Comparison of ENCODE assay signal across 1 cellular context in the genomic region with DNA sequence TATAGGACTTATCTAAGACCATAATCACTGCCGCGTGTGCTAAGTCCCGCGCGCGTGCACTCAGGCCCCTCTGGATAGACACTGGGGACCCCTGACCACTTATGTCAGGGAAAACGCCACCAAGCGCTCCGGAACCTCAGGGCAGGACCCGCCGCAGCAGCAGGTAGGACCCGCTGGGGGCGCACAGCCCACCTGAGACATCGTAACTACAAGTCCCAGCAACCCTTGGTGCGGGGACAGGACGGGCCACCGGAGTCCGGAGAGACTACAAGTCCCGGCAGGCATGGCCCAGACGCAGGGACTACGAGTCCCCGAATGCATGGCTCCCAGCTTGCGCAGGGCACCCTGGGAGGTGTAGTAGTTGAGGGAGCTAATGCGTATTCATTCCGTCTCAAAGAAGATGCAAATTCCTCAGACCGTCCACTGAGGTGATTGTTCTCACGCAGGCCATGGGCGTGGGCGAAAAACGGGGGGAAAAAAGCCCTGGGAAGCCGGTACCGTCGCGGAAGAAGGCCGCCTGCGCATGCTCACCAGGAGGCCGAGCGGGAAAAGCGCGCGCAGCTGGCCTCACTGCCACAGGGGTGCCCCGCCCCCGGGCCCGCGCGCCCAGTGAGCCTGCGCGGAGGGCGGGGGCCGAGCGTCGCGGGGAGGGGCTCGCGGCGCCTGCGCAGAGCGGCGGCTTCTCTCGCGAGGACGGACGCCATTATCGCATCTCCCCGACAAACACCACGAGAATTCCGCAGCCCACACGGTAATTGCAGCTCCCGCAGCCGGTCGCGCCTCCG.
A peak's percentile ranks its signal among the peaks of the same experiment; 100 is the strongest.
TF ChIP-seq lines count a peak whose summit lies in the region.

A gene with protein sequence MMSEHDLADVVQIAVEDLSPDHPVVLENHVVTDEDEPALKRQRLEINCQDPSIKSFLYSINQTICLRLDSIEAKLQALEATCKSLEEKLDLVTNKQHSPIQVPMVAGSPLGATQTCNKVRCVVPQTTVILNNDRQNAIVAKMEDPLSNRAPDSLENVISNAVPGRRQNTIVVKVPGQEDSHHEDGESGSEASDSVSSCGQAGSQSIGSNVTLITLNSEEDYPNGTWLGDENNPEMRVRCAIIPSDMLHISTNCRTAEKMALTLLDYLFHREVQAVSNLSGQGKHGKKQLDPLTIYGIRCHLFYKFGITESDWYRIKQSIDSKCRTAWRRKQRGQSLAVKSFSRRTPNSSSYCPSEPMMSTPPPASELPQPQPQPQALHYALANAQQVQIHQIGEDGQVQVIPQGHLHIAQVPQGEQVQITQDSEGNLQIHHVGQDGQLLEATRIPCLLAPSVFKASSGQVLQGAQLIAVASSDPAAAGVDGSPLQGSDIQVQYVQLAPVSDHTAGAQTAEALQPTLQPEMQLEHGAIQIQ (plus strand): TSS at position 670 of the 785 bp plus-strand sequence. CDS start 23,682 bp downstream, outside the sequence.

TF ChIP-seq in HepG2, 621 proteins besides CTCF, POLR2A, EP300 and RAD21 (continued from another document and continues in another):
- TF ChIP-seq, protein P1, sequence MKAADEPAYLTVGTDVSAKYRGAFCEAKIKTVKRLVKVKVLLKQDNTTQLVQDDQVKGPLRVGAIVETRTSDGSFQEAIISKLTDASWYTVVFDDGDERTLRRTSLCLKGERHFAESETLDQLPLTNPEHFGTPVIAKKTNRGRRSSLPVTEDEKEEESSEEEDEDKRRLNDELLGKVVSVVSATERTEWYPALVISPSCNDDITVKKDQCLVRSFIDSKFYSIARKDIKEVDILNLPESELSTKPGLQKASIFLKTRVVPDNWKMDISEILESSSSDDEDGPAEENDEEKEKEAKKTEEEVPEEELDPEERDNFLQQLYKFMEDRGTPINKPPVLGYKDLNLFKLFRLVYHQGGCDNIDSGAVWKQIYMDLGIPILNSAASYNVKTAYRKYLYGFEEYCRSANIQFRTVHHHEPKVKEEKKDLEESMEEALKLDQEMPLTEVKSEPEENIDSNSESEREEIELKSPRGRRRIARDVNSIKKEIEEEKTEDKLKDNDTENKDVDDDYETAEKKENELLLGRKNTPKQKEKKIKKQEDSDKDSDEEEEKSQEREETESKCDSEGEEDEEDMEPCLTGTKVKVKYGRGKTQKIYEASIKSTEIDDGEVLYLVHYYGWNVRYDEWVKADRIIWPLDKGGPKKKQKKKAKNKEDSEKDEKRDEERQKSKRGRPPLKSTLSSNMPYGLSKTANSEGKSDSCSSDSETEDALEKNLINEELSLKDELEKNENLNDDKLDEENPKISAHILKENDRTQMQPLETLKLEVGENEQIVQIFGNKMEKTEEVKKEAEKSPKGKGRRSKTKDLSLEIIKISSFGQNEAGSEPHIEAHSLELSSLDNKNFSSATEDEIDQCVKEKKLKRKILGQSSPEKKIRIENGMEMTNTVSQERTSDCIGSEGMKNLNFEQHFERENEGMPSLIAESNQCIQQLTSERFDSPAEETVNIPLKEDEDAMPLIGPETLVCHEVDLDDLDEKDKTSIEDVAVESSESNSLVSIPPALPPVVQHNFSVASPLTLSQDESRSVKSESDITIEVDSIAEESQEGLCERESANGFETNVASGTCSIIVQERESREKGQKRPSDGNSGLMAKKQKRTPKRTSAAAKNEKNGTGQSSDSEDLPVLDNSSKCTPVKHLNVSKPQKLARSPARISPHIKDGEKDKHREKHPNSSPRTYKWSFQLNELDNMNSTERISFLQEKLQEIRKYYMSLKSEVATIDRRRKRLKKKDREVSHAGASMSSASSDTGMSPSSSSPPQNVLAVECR (CRISPR knock-in tag; IDR thresholded peaks at IDR 0.05; ENCODE audit: borderline replicate concordance) = peak; percentile 89; the same call in 1 of the 2 replicates
- TF ChIP-seq, protein P2, sequence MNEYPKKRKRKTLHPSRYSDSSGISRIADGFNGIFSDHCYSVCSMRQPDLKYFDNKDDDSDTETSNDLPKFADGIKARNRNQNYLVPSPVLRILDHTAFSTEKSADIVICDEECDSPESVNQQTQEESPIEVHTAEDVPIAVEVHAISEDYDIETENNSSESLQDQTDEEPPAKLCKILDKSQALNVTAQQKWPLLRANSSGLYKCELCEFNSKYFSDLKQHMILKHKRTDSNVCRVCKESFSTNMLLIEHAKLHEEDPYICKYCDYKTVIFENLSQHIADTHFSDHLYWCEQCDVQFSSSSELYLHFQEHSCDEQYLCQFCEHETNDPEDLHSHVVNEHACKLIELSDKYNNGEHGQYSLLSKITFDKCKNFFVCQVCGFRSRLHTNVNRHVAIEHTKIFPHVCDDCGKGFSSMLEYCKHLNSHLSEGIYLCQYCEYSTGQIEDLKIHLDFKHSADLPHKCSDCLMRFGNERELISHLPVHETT (CRISPR knock-in tag; conservative IDR thresholded peaks at IDR 0.05) = peak; percentile 95
- 0 out of 2 replicates have a peak, but pooled peaks have one; percentile 12 for TF ChIP-seq ZNF354B (CRISPR knock-in tag; IDR thresholded peaks at IDR 0.05)
- TF ChIP-seq POLR2G (IDR thresholded peaks at IDR 0.05; ENCODE audit: low read depth, low read length) = peak; percentile 79; the same call in 1 of the 2 replicates
- TF ChIP-seq SUZ12 (IDR thresholded peaks at IDR 0.05; ENCODE audit: low read depth, low read length) = peak; percentile 99
- TF ChIP-seq THAP11 (CRISPR knock-in tag; IDR thresholded peaks at IDR 0.05) = peak; percentile 99
- TF ChIP-seq, protein P3, sequence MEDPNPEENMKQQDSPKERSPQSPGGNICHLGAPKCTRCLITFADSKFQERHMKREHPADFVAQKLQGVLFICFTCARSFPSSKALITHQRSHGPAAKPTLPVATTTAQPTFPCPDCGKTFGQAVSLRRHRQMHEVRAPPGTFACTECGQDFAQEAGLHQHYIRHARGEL (CRISPR knock-in tag; IDR thresholded peaks at IDR 0.05) = 0 out of 2 replicates have a peak, but pooled peaks have one; percentile 62
- TF ChIP-seq ZNF781 (CRISPR knock-in tag; IDR thresholded peaks at IDR 0.05; ENCODE audit: borderline replicate concordance, not compliant biosample characterization) = peak; percentile 88
- no peak for TF ChIP-seq MTF2 (CRISPR knock-in tag; IDR thresholded peaks at IDR 0.05; ENCODE audit: borderline replicate concordance)
- TF ChIP-seq, protein P4, sequence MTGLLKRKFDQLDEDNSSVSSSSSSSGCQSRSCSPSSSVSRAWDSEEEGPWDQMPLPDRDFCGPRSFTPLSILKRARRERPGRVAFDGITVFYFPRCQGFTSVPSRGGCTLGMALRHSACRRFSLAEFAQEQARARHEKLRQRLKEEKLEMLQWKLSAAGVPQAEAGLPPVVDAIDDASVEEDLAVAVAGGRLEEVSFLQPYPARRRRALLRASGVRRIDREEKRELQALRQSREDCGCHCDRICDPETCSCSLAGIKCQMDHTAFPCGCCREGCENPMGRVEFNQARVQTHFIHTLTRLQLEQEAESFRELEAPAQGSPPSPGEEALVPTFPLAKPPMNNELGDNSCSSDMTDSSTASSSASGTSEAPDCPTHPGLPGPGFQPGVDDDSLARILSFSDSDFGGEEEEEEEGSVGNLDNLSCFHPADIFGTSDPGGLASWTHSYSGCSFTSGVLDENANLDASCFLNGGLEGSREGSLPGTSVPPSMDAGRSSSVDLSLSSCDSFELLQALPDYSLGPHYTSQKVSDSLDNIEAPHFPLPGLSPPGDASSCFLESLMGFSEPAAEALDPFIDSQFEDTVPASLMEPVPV (CRISPR knock-in tag; IDR thresholded peaks at IDR 0.05) = 0 out of 2 replicates have a peak, but pooled peaks have one; percentile 29
- TF ChIP-seq ZNF235 (CRISPR knock-in tag; IDR thresholded peaks at IDR 0.05; ENCODE audit: borderline replicate concordance) = 0 out of 2 replicates have a peak, but pooled peaks have one; percentile 63
- TF ChIP-seq CBX1 (IDR thresholded peaks at IDR 0.05; ENCODE audit: low read depth) = peak; percentile 99
- TF ChIP-seq ATAD3A (CRISPR knock-in tag; IDR thresholded peaks at IDR 0.05) = no peak
- TF ChIP-seq KAT2B (IDR thresholded peaks at IDR 0.05; ENCODE audit: borderline replicate concordance, low read depth, low read length) = no peak
- no peak for TF ChIP-seq XBP1 (CRISPR knock-in tag; IDR thresholded peaks at IDR 0.05)
- TF ChIP-seq TBX2 (CRISPR knock-in tag; IDR thresholded peaks at IDR 0.05; ENCODE audit: borderline replicate concordance) = peak; percentile 74; the same call in 1 of the 2 replicates
- TF ChIP-seq, protein P5, sequence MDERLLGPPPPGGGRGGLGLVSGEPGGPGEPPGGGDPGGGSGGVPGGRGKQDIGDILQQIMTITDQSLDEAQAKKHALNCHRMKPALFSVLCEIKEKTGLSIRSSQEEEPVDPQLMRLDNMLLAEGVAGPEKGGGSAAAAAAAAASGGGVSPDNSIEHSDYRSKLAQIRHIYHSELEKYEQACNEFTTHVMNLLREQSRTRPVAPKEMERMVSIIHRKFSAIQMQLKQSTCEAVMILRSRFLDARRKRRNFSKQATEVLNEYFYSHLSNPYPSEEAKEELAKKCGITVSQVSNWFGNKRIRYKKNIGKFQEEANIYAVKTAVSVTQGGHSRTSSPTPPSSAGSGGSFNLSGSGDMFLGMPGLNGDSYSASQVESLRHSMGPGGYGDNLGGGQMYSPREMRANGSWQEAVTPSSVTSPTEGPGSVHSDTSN (CRISPR knock-in tag; IDR thresholded peaks at IDR 0.05) = no peak
- TF ChIP-seq ZNF879 (CRISPR knock-in tag; IDR thresholded peaks at IDR 0.05) = peak; percentile 15; the same call in 1 of the 2 replicates
- peak; percentile 85; the same call in 1 of the 2 replicates for TF ChIP-seq ZNF33A (CRISPR knock-in tag; IDR thresholded peaks at IDR 0.05; ENCODE audit: borderline replicate concordance)
- 0 out of 2 replicates have a peak, but pooled peaks have one; percentile 6 for TF ChIP-seq NFATC3 (CRISPR knock-in tag; IDR thresholded peaks at IDR 0.05)
- no peak for TF ChIP-seq ZNF782 (CRISPR knock-in tag; IDR thresholded peaks at IDR 0.05; ENCODE audit: borderline replicate concordance)
- TF ChIP-seq, protein P6, sequence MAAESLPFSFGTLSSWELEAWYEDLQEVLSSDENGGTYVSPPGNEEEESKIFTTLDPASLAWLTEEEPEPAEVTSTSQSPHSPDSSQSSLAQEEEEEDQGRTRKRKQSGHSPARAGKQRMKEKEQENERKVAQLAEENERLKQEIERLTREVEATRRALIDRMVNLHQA (CRISPR knock-in tag; IDR thresholded peaks at IDR 0.05) = no peak
- peak; percentile 91 for TF ChIP-seq ZNF614 (CRISPR knock-in tag; IDR thresholded peaks at IDR 0.05; ENCODE audit: borderline replicate concordance)
- TF ChIP-seq ZNF230 (CRISPR knock-in tag; IDR thresholded peaks at IDR 0.05) = peak; percentile 93; the same call in 1 of the 2 replicates
- TF ChIP-seq RFXANK (CRISPR knock-in tag; IDR thresholded peaks at IDR 0.05) = 0 out of 2 replicates have a peak, but pooled peaks have one; percentile 87
- TF ChIP-seq, protein P7, sequence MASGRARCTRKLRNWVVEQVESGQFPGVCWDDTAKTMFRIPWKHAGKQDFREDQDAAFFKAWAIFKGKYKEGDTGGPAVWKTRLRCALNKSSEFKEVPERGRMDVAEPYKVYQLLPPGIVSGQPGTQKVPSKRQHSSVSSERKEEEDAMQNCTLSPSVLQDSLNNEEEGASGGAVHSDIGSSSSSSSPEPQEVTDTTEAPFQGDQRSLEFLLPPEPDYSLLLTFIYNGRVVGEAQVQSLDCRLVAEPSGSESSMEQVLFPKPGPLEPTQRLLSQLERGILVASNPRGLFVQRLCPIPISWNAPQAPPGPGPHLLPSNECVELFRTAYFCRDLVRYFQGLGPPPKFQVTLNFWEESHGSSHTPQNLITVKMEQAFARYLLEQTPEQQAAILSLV (CRISPR knock-in tag; IDR thresholded peaks at IDR 0.05; ENCODE audit: borderline replicate concordance) = peak; percentile 76
- TF ChIP-seq ZNF570 (CRISPR knock-in tag; IDR thresholded peaks at IDR 0.05; ENCODE audit: borderline replicate concordance) = no peak
- TF ChIP-seq ZFP36L2 (CRISPR knock-in tag; IDR thresholded peaks at IDR 0.05) = 0 out of 2 replicates have a peak, but pooled peaks have one; percentile 48
- no peak; the same call in 1 of the 2 replicates for TF ChIP-seq ZSCAN20 (CRISPR knock-in tag; IDR thresholded peaks at IDR 0.05; ENCODE audit: borderline replicate concordance)
- peak; percentile 97 for TF ChIP-seq AHR (CRISPR knock-in tag; IDR thresholded peaks at IDR 0.05)
- TF ChIP-seq, protein P8, sequence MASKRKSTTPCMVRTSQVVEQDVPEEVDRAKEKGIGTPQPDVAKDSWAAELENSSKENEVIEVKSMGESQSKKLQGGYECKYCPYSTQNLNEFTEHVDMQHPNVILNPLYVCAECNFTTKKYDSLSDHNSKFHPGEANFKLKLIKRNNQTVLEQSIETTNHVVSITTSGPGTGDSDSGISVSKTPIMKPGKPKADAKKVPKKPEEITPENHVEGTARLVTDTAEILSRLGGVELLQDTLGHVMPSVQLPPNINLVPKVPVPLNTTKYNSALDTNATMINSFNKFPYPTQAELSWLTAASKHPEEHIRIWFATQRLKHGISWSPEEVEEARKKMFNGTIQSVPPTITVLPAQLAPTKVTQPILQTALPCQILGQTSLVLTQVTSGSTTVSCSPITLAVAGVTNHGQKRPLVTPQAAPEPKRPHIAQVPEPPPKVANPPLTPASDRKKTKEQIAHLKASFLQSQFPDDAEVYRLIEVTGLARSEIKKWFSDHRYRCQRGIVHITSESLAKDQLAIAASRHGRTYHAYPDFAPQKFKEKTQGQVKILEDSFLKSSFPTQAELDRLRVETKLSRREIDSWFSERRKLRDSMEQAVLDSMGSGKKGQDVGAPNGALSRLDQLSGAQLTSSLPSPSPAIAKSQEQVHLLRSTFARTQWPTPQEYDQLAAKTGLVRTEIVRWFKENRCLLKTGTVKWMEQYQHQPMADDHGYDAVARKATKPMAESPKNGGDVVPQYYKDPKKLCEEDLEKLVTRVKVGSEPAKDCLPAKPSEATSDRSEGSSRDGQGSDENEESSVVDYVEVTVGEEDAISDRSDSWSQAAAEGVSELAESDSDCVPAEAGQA (IDR thresholded peaks at IDR 0.05; ENCODE audit: low read depth) = peak; percentile 89
- TF ChIP-seq, protein P8 (CRISPR knock-in tag; IDR thresholded peaks at IDR 0.05; ENCODE audit: borderline replicate concordance) = 0 out of 2 replicates have a peak, but pooled peaks have one; percentile 33
- TF ChIP-seq TARDBP (CRISPR knock-in tag; IDR thresholded peaks at IDR 0.05) = peak; percentile 90; the same call in 1 of the 2 replicates
- TF ChIP-seq HNRNPL (IDR thresholded peaks at IDR 0.05; ENCODE audit: low read depth, low read length) = peak; percentile 66; the same call in 1 of the 2 replicates
